ENCODE assay signal across 19 cellular contexts in the genomic region with DNA sequence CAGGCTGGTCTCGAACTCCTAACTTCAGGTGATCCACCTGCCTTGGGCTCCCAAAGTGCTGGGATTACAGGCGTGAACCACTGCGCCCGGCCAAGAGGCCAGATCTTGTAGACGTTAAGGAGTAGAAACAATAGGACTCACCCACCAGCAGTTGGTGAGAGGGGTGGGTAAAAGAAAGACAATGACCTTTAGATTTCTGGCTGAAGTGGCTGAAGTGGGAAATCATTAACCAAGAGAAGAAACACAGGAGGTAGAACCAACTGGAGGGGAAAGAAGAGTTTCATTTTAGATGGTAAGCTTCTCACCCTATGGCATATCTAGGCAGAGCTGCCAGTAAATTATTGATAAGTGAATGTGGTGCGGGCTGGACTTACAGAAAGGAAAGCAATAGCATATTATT.
DNase-seq lines count a peak whose midpoint lies in the region; ATAC-seq, FAIRE-seq and TF ChIP-seq lines count a peak whose summit lies in the region.
"Had no signal": no experiment of that assay in that cellular context is flagged by ENCODE, and none has a peak within 500 bp of the region (broad histone marks: within the 10 kb centered on the region; RNA-seq: fewer than 3 reads in every experiment).

No MANE protein-coding gene starts in this region.

- TF ChIP-seq CTCF in transverse colon (IDR thresholded peaks at IDR 0.05), result no peak

- H3K36me3 ChIP-seq in transverse colon, result no peaks in the 10 kb centered on the region
- H3K36me3 ChIP-seq: lower lobe of right lung, Peyer's patch, thyroid gland had no signal

- 53 to 63% methylated on average over 1 to 6 of the region's 6 CpGs for WGBS in transverse colon (ENCODE audit: low coverage in 1 of 2), 2 donors

- H3K27ac ChIP-seq in transverse colon, result no peak overlapping the region
- H3K27ac ChIP-seq: C4-2B, lower lobe of right lung, Peyer's patch, thyroid gland had no signal

- no peaks in the 10 kb centered on the region for H3K9me3 ChIP-seq in transverse colon
- H3K9me3 ChIP-seq: lower lobe of right lung, Peyer's patch, thyroid gland had no signal

- ATAC-seq in HG02763 (IDR thresholded peaks at IDR 0.05; ENCODE audit: unreplicated experiment), result peak; percentile 86
- ATAC-seq in HG03460 (IDR thresholded peaks at IDR 0.05; ENCODE audit: unreplicated experiment), result peak; percentile 94
- ATAC-seq: activated CD4-positive, CD25-positive, alpha-beta regulatory T cell treated with anti-CD3 and anti-CD28 coated beads, Interleukin-2, amount 50 U/mL, for 24 hours; lower lobe of right lung; natural killer cell treated with Interleukin-12 subunit alpha and Interleukin-12 subunit beta and Interleukin-15 and Interleukin-18, amount 100 ng/mL, for 72 hours had no signal

- no peaks in the 10 kb centered on the region for H3K27me3 ChIP-seq in transverse colon
- H3K27me3 ChIP-seq: Peyer's patch, thyroid gland had no signal

- no peak overlapping the region for H3K4me3 ChIP-seq in transverse colon
- H3K4me3 ChIP-seq: lower lobe of right lung, Peyer's patch, thyroid gland had no signal

- intact Hi-C loops in transverse colon (cut with DNase I; ENCODE audit: low total_unique reads), result no loop called here

- H3K4me1 ChIP-seq in transverse colon, result peaks cover 0 to 12% (median 7%) of the 10 kb centered on the region in 4 donors
- H3K4me1 ChIP-seq: Peyer's patch had no signal

- no peak for TF ChIP-seq EP300 in transverse colon (IDR thresholded peaks at IDR 0.05; ENCODE audit: low read depth)

- DNase-seq in GM19239 (ENCODE audit: insufficient read length, low spot score) (peak; percentile 33), transverse colon (peak; percentile 24), NCI-H774 (lab: John Stamatoyannopoulos, UW) (no peak), NCI-H1417 treated with DMSO at 0.1 percent for 48 hours (lab: John Stamatoyannopoulos, UW) (no peak), medulla oblongata (ENCODE audit: extremely low spot score) (no peak)
- DNase-seq: activated CD8-positive, alpha-beta memory T cell treated with anti-CD3 and anti-CD28 coated beads, Interleukin-2, amount 50 U/mL, for 48 hours; activated naive CD4-positive, alpha-beta T cell treated with anti-CD3 and anti-CD28 coated beads, Interleukin-2, amount 50 U/mL, for 16 hours; lower lobe of right lung; NCI-H146; NCI-H510A; Peyer's patch; stimulated activated CD4-positive, alpha-beta T cell treated with anti-CD3 and anti-CD28 coated beads, Interleukin-1b, Interleukin-23, amount 100 ng/mL, for 48 hours; stimulated activated CD8-positive, alpha-beta memory T cell treated with anti-CD3 and anti-CD28 coated beads, Interleukin-4, amount 100 ng/mL, for 48 hours; thyroid gland had no signal

- FAIRE-seq in GM19239 (lab: Jason Lieb, UNC), result peak; percentile 91

- in situ Hi-C loops in transverse colon (cut with MboI; ENCODE audit: low pct_ligation_motif_present in 1 of 4, low pct_unique_long_range_greater_than_20kb in 1 of 4, low sequenced_read_pairs in 3 of 4), result loop anchor here in 1 of 4 donors (25.0 kb wide), 1 partner anchor 678 kb away; no protein-coding TSS in a partner anchor

- no peak for TF ChIP-seq POLR2A in transverse colon (IDR thresholded peaks at IDR 0.05)

Comparison
In these comparisons a context has a peak if more than half of its experiments do, and no peak if none do; other contexts are left out.
1. DNase-seq: peak in GM19239 (single experiment) and transverse colon (single experiment); none in NCI-H774 (single experiment), NCI-H1417 treated with DMSO at 0.1 percent for 48 hours (single experiment) and medulla oblongata (single experiment).